Comparison of ENCODE assay signal across 31 cellular contexts in genomic region chr14:55804198-55804553, GRCh38.
DNase-seq lines count a peak whose midpoint lies in the region; ATAC-seq and TF ChIP-seq lines count a peak whose summit lies in the region.
"Had no signal": no experiment of that assay in that cellular context is flagged by ENCODE, and none has a peak within 500 bp of the region (broad histone marks: within the 10 kb centered on the region; RNA-seq: fewer than 3 reads in every experiment).

No MANE protein-coding gene starts in this region.

- H3K9ac ChIP-seq in neuronal stem cell (ENCODE audit: low read depth, low read length, poor library complexity): no peak overlapping the region

- POLR2A ChIA-PET in activated CD8-positive, alpha-beta T cell treated with anti-CD3 and anti-CD28 coated beads for 36 hours (lab: Charles Lee): no interaction called here
- POLR2A ChIA-PET in activated CD8-positive, alpha-beta T cell treated with anti-CD3 and anti-CD28 coated beads, Interleukin-2, amount 10 ng/mL, durations not matched to agents 7 days and 5 days (lab: Charles Lee): interaction anchor here (1.1 kb wide), 1 partner anchor 10 kb away, joined by 3 read pairs; no protein-coding TSS in a partner anchor
- POLR2A ChIA-PET in CD4-positive, alpha-beta T cell (lab: Charles Lee): no interaction called here
- POLR2A ChIA-PET in activated CD4-positive, alpha-beta memory T cell treated with anti-CD3 and anti-CD28 coated beads, Interleukin-2, amount 10 ng/mL, durations not matched to agents 7 days and 5 days (lab: Charles Lee): interaction anchor here (1.9 kb wide), 1 partner anchor 42 kb away, joined by 7 read pairs; no protein-coding TSS in a partner anchor
- POLR2A ChIA-PET in naive thymus-derived CD4-positive, alpha-beta T cell (lab: Charles Lee): no interaction called here

- peaks cover 3% of the 10 kb centered on the region for H3K36me3 Mint-ChIP-seq in activated CD8-positive, alpha-beta T cell treated with anti-CD3 and anti-CD28 coated beads for 36 hours (ENCODE audit: low read depth)
- peaks cover 7% of the 10 kb centered on the region for H3K36me3 Mint-ChIP-seq in activated CD8-positive, alpha-beta T cell treated with anti-CD3 and anti-CD28 coated beads, Interleukin-2, amount 10 ng/mL, durations not matched to agents 7 days and 5 days (ENCODE audit: low read depth)
- no peaks in the 10 kb centered on the region for H3K36me3 Mint-ChIP-seq in CD4-positive, alpha-beta T cell (ENCODE audit: low read depth)
- H3K36me3 Mint-ChIP-seq in activated CD4-positive, alpha-beta memory T cell treated with anti-CD3 and anti-CD28 coated beads, Interleukin-2, amount 10 ng/mL, durations not matched to agents 7 days and 5 days (ENCODE audit: low read depth): peaks cover 66% of the 10 kb centered on the region
- H3K36me3 Mint-ChIP-seq in naive thymus-derived CD4-positive, alpha-beta T cell: peaks cover 0 to 52% (median 0%) of the 10 kb centered on the region in 5 donors
- H3K36me3 Mint-ChIP-seq: brain had no signal

- H3K27me3 ChIP-seq in CD4-positive, alpha-beta T cell (ENCODE audit: control insufficient read depth, insufficient read depth, low read length): no peaks in the 10 kb centered on the region
- no peaks in the 10 kb centered on the region for H3K27me3 ChIP-seq in naive thymus-derived CD4-positive, alpha-beta T cell (ENCODE audit: control insufficient read depth in 2 of 2, insufficient read depth in 2 of 2, low read length in 2 of 2)
- no peaks in the 10 kb centered on the region for H3K27me3 ChIP-seq in neuronal stem cell (ENCODE audit: control insufficient read depth in 3 of 3, insufficient read depth in 3 of 3, low read depth in 1 of 3, low read length in 3 of 3)
- H3K27me3 ChIP-seq: dorsolateral prefrontal cortex, gastroesophageal sphincter, ovary had no signal

- H3K36me3 ChIP-seq in naive thymus-derived CD4-positive, alpha-beta T cell (ENCODE audit: control insufficient read depth in 2 of 3, insufficient read depth in 3 of 3, low read length in 3 of 3): no peaks in the 10 kb centered on the region
- no peaks in the 10 kb centered on the region for H3K36me3 ChIP-seq in neuronal stem cell (replicated peaks in 1 of 2; ENCODE audit: control insufficient read depth in 2 of 2, insufficient read depth in 2 of 2, low read length in 2 of 2)
- H3K36me3 ChIP-seq: gastroesophageal sphincter, ovary had no signal

- H3K9me3 Mint-ChIP-seq in activated CD8-positive, alpha-beta T cell treated with anti-CD3 and anti-CD28 coated beads for 36 hours: peaks cover 12% of the 10 kb centered on the region
- peaks cover 4% of the 10 kb centered on the region for H3K9me3 Mint-ChIP-seq in activated CD8-positive, alpha-beta T cell treated with anti-CD3 and anti-CD28 coated beads, Interleukin-2, amount 10 ng/mL, durations not matched to agents 7 days and 5 days (ENCODE audit: insufficient read depth)
- H3K9me3 Mint-ChIP-seq in CD4-positive, alpha-beta T cell: peaks cover 4% of the 10 kb centered on the region
- peaks cover 40% of the 10 kb centered on the region for H3K9me3 Mint-ChIP-seq in activated CD4-positive, alpha-beta memory T cell treated with anti-CD3 and anti-CD28 coated beads, Interleukin-2, amount 10 ng/mL, durations not matched to agents 7 days and 5 days
- H3K9me3 Mint-ChIP-seq in naive thymus-derived CD4-positive, alpha-beta T cell: peaks cover 0 to 33% (median 0%) of the 10 kb centered on the region in 11 donors
- H3K9me3 Mint-ChIP-seq: activated B cell treated with CpG ODN at 0.5 μM for 24 hours had no signal

- no peak overlapping the region for H3K4me3 Mint-ChIP-seq in activated CD8-positive, alpha-beta T cell treated with anti-CD3 and anti-CD28 coated beads for 36 hours
- H3K4me3 Mint-ChIP-seq in activated CD8-positive, alpha-beta T cell treated with anti-CD3 and anti-CD28 coated beads, Interleukin-2, amount 10 ng/mL, durations not matched to agents 7 days and 5 days: no peak overlapping the region
- H3K4me3 Mint-ChIP-seq in CD4-positive, alpha-beta T cell: no peak overlapping the region
- H3K4me3 Mint-ChIP-seq in activated CD4-positive, alpha-beta memory T cell treated with anti-CD3 and anti-CD28 coated beads, Interleukin-2, amount 10 ng/mL, durations not matched to agents 7 days and 5 days: no peak overlapping the region
- H3K4me3 Mint-ChIP-seq in naive thymus-derived CD4-positive, alpha-beta T cell: peak overlapping the region in 1 of 10 donors; percentile 65
- H3K4me3 Mint-ChIP-seq: activated B cell treated with CpG ODN at 0.5 μM for 24 hours, brain, T-cell had no signal

- no peak overlapping the region for H3K4ac ChIP-seq in neuronal stem cell (ENCODE audit: low read length)

- H3K27me3 Mint-ChIP-seq in activated CD8-positive, alpha-beta T cell treated with anti-CD3 and anti-CD28 coated beads for 36 hours: no peaks in the 10 kb centered on the region
- H3K27me3 Mint-ChIP-seq in activated CD8-positive, alpha-beta T cell treated with anti-CD3 and anti-CD28 coated beads, Interleukin-2, amount 10 ng/mL, durations not matched to agents 7 days and 5 days (ENCODE audit: low read depth): no peaks in the 10 kb centered on the region
- H3K27me3 Mint-ChIP-seq in CD4-positive, alpha-beta T cell: no peaks in the 10 kb centered on the region
- H3K27me3 Mint-ChIP-seq in activated CD4-positive, alpha-beta memory T cell treated with anti-CD3 and anti-CD28 coated beads, Interleukin-2, amount 10 ng/mL, durations not matched to agents 7 days and 5 days: no peaks in the 10 kb centered on the region
- H3K27me3 Mint-ChIP-seq in naive thymus-derived CD4-positive, alpha-beta T cell: no peaks in the 10 kb centered on the region
- H3K27me3 Mint-ChIP-seq: activated B cell treated with CpG ODN at 0.5 μM for 24 hours; stimulated activated naive CD8-positive, alpha-beta T cell treated with anti-CD3 and anti-CD28 coated beads, Interleukin-15, amount 100 ng/mL, for 72 hours; T-cell had no signal

- H3K4me1 Mint-ChIP-seq in activated CD8-positive, alpha-beta T cell treated with anti-CD3 and anti-CD28 coated beads for 36 hours (ENCODE audit: low read depth): peaks cover 32% of the 10 kb centered on the region
- peaks cover 46% of the 10 kb centered on the region for H3K4me1 Mint-ChIP-seq in activated CD8-positive, alpha-beta T cell treated with anti-CD3 and anti-CD28 coated beads, Interleukin-2, amount 10 ng/mL, durations not matched to agents 7 days and 5 days (ENCODE audit: low read depth)
- peaks cover 31% of the 10 kb centered on the region for H3K4me1 Mint-ChIP-seq in CD4-positive, alpha-beta T cell (ENCODE audit: low read depth)
- H3K4me1 Mint-ChIP-seq in activated CD4-positive, alpha-beta memory T cell treated with anti-CD3 and anti-CD28 coated beads, Interleukin-2, amount 10 ng/mL, durations not matched to agents 7 days and 5 days: peaks cover 90% of the 10 kb centered on the region
- H3K4me1 Mint-ChIP-seq in naive thymus-derived CD4-positive, alpha-beta T cell: peaks cover 28 to 82% (median 36%) of the 10 kb centered on the region in 7 donors

- no peak for TF ChIP-seq CTCF in activated CD8-positive, alpha-beta T cell treated with anti-CD3 and anti-CD28 coated beads for 36 hours (IDR thresholded peaks at IDR 0.05)
- TF ChIP-seq CTCF in CD4-positive, alpha-beta T cell (IDR thresholded peaks at IDR 0.05): no peak

- peak overlapping the region; percentile 75 for H3K27ac Mint-ChIP-seq in activated CD8-positive, alpha-beta T cell treated with anti-CD3 and anti-CD28 coated beads for 36 hours
- H3K27ac Mint-ChIP-seq in activated CD8-positive, alpha-beta T cell treated with anti-CD3 and anti-CD28 coated beads, Interleukin-2, amount 10 ng/mL, durations not matched to agents 7 days and 5 days: no peak overlapping the region
- H3K27ac Mint-ChIP-seq in CD4-positive, alpha-beta T cell: peak overlapping the region; percentile 10
- peak overlapping the region; percentile 84 for H3K27ac Mint-ChIP-seq in activated CD4-positive, alpha-beta memory T cell treated with anti-CD3 and anti-CD28 coated beads, Interleukin-2, amount 10 ng/mL, durations not matched to agents 7 days and 5 days
- H3K27ac Mint-ChIP-seq in naive thymus-derived CD4-positive, alpha-beta T cell: peak overlapping the region in 7 of 9 donors; percentile 33 to 91 (median 76)
- H3K27ac Mint-ChIP-seq: activated B cell treated with CpG ODN at 0.5 μM for 24 hours, brain had no signal

- no peak overlapping the region for H3K4me3 ChIP-seq in naive thymus-derived CD4-positive, alpha-beta T cell (ENCODE audit: low read length)
- H3K4me3 ChIP-seq in neuronal stem cell (ENCODE audit: low read length in 2 of 2): no peak overlapping the region
- H3K4me3 ChIP-seq: dorsolateral prefrontal cortex, gastroesophageal sphincter, GM12878, mucosa of descending colon, ovary, skin epidermis had no signal

- intact Hi-C loops in activated CD8-positive, alpha-beta T cell treated with anti-CD3 and anti-CD28 coated beads for 36 hours (cut with micrococcal nuclease): no loop called here
- intact Hi-C loops in CD4-positive, alpha-beta T cell (cut with DNase I, micrococcal nuclease): no loop called here
- intact Hi-C loops in naive thymus-derived CD4-positive, alpha-beta T cell (cut with micrococcal nuclease): loop anchor here in 1 of 2 donors (10.0 kb wide), 1 partner anchor 899 kb away; the partner anchor contains the start of gene GCH1

- no peak overlapping the region for H2AK5ac ChIP-seq in neuronal stem cell (ENCODE audit: low read depth, low read length)

- H3K14ac ChIP-seq in neuronal stem cell (ENCODE audit: low read length): no peak overlapping the region

- no peak overlapping the region for H3K23ac ChIP-seq in neuronal stem cell (ENCODE audit: low read depth, low read length, poor library complexity)

- CTCF ChIA-PET in activated CD8-positive, alpha-beta T cell treated with anti-CD3 and anti-CD28 coated beads for 36 hours (lab: Charles Lee): interaction anchor here (1.0 to 1.3 kb wide), 2 partner anchors 11 to 52 kb away, joined by 3 to 4 read pairs; no protein-coding TSS in a partner anchor
- CTCF ChIA-PET in activated CD8-positive, alpha-beta T cell treated with anti-CD3 and anti-CD28 coated beads, Interleukin-2, amount 10 ng/mL, durations not matched to agents 7 days and 5 days (lab: Charles Lee): no interaction called here
- CTCF ChIA-PET in CD4-positive, alpha-beta T cell (lab: Charles Lee): no interaction called here
- CTCF ChIA-PET in activated CD4-positive, alpha-beta memory T cell treated with anti-CD3 and anti-CD28 coated beads, Interleukin-2, amount 10 ng/mL, durations not matched to agents 7 days and 5 days (lab: Charles Lee): no interaction called here
- CTCF ChIA-PET in naive thymus-derived CD4-positive, alpha-beta T cell (lab: Charles Lee): no interaction called here

- no peak overlapping the region for H2BK15ac ChIP-seq in neuronal stem cell (ENCODE audit: low read length)

- no peak overlapping the region for H2BK12ac ChIP-seq in neuronal stem cell (ENCODE audit: low read length)

- H2BK120ac ChIP-seq in neuronal stem cell (ENCODE audit: low read depth, low read length): no peak overlapping the region

- DNase-seq in activated CD8-positive, alpha-beta T cell treated with anti-CD3 and anti-CD28 coated beads for 36 hours: no peak
- no peak for DNase-seq in activated CD8-positive, alpha-beta T cell treated with anti-CD3 and anti-CD28 coated beads, Interleukin-2, amount 10 ng/mL, durations not matched to agents 7 days and 5 days
- DNase-seq in CD4-positive, alpha-beta T cell: no peak
- DNase-seq in activated CD4-positive, alpha-beta memory T cell treated with anti-CD3 and anti-CD28 coated beads, Interleukin-2, amount 10 ng/mL, durations not matched to agents 7 days and 5 days: no peak
- DNase-seq in naive thymus-derived CD4-positive, alpha-beta T cell: no peak
- no peak for DNase-seq in neuronal stem cell (ENCODE audit: low spot score)
- DNase-seq in EL: no peak
- DNase-seq: activated B cell treated with CpG ODN at 0.5 μM for 24 hours; activated CD8-positive, alpha-beta memory T cell treated with anti-CD3 and anti-CD28 coated beads for 24 hours; AML-193; amniotic stem cell; DMS153; dorsolateral prefrontal cortex; hippocampal formation; KBM-7; mammary epithelial cell; NCI-H1105; NCI-H187 treated with DMSO at 0.1 percent for 48 hours; NCI-H2171 treated with DMSO at 0.1 percent for 48 hours; NCI-H510A treated with DMSO at 0.1 percent for 48 hours; retina; stimulated activated naive CD8-positive, alpha-beta T cell treated with anti-CD3 and anti-CD28 coated beads, Interleukin-15, amount 100 ng/mL, for 72 hours; T-cell had no signal

- no peak overlapping the region for H2BK5ac ChIP-seq in neuronal stem cell (ENCODE audit: low read length)

- no peak overlapping the region for H4K8ac ChIP-seq in neuronal stem cell (ENCODE audit: low read depth, low read length)

- H3K4me2 ChIP-seq in neuronal stem cell (ENCODE audit: insufficient read depth, low read length, poor library complexity, severe bottlenecking): no peak overlapping the region

- H3K18ac ChIP-seq in neuronal stem cell (ENCODE audit: low read length): no peak overlapping the region

- H3K9me3 ChIP-seq in CD4-positive, alpha-beta T cell (ENCODE audit: control insufficient read depth, low read length): no peaks in the 10 kb centered on the region
- H3K9me3 ChIP-seq in naive thymus-derived CD4-positive, alpha-beta T cell (ENCODE audit: control insufficient read depth in 2 of 3, low read length in 3 of 3): no peaks in the 10 kb centered on the region
- H3K9me3 ChIP-seq in neuronal stem cell (replicated peaks in 1 of 2; ENCODE audit: control insufficient read depth in 2 of 2, insufficient read depth in 1 of 2, low read depth in 1 of 2, low read length in 2 of 2): no peaks in the 10 kb centered on the region
- H3K9me3 ChIP-seq: gastroesophageal sphincter, mucosa of descending colon, ovary had no signal

- H2AFZ ChIP-seq in neuronal stem cell (ENCODE audit: low read length): no peak overlapping the region

- H4K91ac ChIP-seq in neuronal stem cell (ENCODE audit: low read depth, low read length, poor library complexity): no peak overlapping the region

- H3K27ac ChIP-seq in CD4-positive, alpha-beta T cell (ENCODE audit: low read depth, low read length): no peak overlapping the region
- H3K27ac ChIP-seq in naive thymus-derived CD4-positive, alpha-beta T cell (ENCODE audit: low read depth, low read length): no peak overlapping the region
- no peak overlapping the region for H3K27ac ChIP-seq in neuronal stem cell (replicated peaks; ENCODE audit: low read length)
- H3K27ac ChIP-seq: ovary, RWPE1 had no signal

- ATAC-seq in activated CD8-positive, alpha-beta T cell treated with anti-CD3 and anti-CD28 coated beads for 36 hours: no peak
- no peak for ATAC-seq in activated CD8-positive, alpha-beta T cell treated with anti-CD3 and anti-CD28 coated beads, Interleukin-2, amount 10 ng/mL, durations not matched to agents 7 days and 5 days
- no peak for ATAC-seq in CD4-positive, alpha-beta T cell (ENCODE audit: poor library complexity)
- no peak for ATAC-seq in naive thymus-derived CD4-positive, alpha-beta T cell
- ATAC-seq in GM19324 (IDR thresholded peaks at IDR 0.05; ENCODE audit: low FRiP score, unreplicated experiment): no peak
- ATAC-seq: gastroesophageal sphincter; GM12878; mucosa of descending colon; stimulated activated naive CD8-positive, alpha-beta T cell treated with anti-CD3 and anti-CD28 coated beads, Interleukin-15, amount 100 ng/mL, for 72 hours; T-cell had no signal

- H3K4me1 ChIP-seq in naive thymus-derived CD4-positive, alpha-beta T cell (ENCODE audit: control insufficient read depth in 2 of 2, insufficient read depth in 2 of 2, low read length in 2 of 2): peaks cover 16 to 17% of the 10 kb centered on the region in 2 donors
- peaks cover 0 to 3% of the 10 kb centered on the region in 2 donors for H3K4me1 ChIP-seq in neuronal stem cell (ENCODE audit: control insufficient read depth in 2 of 2, insufficient read depth in 1 of 2, low read depth in 1 of 2, low read length in 2 of 2)

- H3K79me1 ChIP-seq in neuronal stem cell (ENCODE audit: low read depth, low read length): no peaks in the 10 kb centered on the region

- WGBS in neuronal stem cell (ENCODE audit: extremely low coverage in 2 of 2, insufficient read length in 2 of 2, insufficient replicate concordance in 1 of 2), 2 donors: no CpG with 5 or more reads among the region's 5 CpGs

Comparison
In these comparisons a context has a peak if more than half of its experiments do, and no peak if none do; other contexts are left out.
1. POLR2A ChIA-PET loops: an anchor here in activated CD8-positive, alpha-beta T cell treated with anti-CD3 and anti-CD28 coated beads, Interleukin-2, amount 10 ng/mL, durations not matched to agents 7 days and 5 days (1.1 kb wide) and activated CD4-positive, alpha-beta memory T cell treated with anti-CD3 and anti-CD28 coated beads, Interleukin-2, amount 10 ng/mL, durations not matched to agents 7 days and 5 days (1.9 kb wide); none called in activated CD8-positive, alpha-beta T cell treated with anti-CD3 and anti-CD28 coated beads for 36 hours, CD4-positive, alpha-beta T cell and naive thymus-derived CD4-positive, alpha-beta T cell.